ENCODE assay signal across 16 cellular contexts in genomic region chr20:57231951-57232428, GRCh38. TPM values are rescaled to one million over a fixed set of nuclear protein-coding genes. Genes with fewer than 3 reads are reported as not detected.
DNase-seq lines count a peak whose midpoint lies in the region; ATAC-seq and TF ChIP-seq lines count a peak whose summit lies in the region.
"Had no signal": no experiment of that assay in that cellular context is flagged by ENCODE, and none has a peak within 500 bp of the region (broad histone marks: within the 10 kb centered on the region; RNA-seq: fewer than 3 reads in every experiment).

No MANE protein-coding gene starts in this region.

- H3K9me3 Mint-ChIP-seq in GM23338, result peaks cover 8% of the 10 kb centered on the region; the same call in 2 of the 3 replicates
- H3K9me3 Mint-ChIP-seq: CD4-positive, alpha-beta T cell had no signal

- no peak overlapping the region for H2AFZ ChIP-seq in GM23338

- 79 to 84% methylated on average over 2 of the region's 2 CpGs for WGBS in aorta, 2 donors

- H3K9me2 ChIP-seq in GM23338 (ENCODE audit: insufficient read depth), result peaks cover 3% of the 10 kb centered on the region; the same call in 1 of the 2 replicates

- H3K4me2 ChIP-seq in GM23338, result peak overlapping the region; percentile 33; the same call in 1 of the 2 replicates

- no peaks in the 10 kb centered on the region for H3K36me3 ChIP-seq in GM23338 (ENCODE audit: insufficient read depth)
- peaks cover 14% of the 10 kb centered on the region for H3K36me3 ChIP-seq in NT2/D1 (ENCODE audit: insufficient read depth, insufficient read length, low read length)
- H3K36me3 ChIP-seq in iPS-20b (ENCODE audit: insufficient read depth, low read depth, low read length), result no peaks in the 10 kb centered on the region
- no peaks in the 10 kb centered on the region for H3K36me3 ChIP-seq in aorta (ENCODE audit: control insufficient read depth in 1 of 2, insufficient read depth in 2 of 2, low read length in 1 of 2)
- H3K36me3 ChIP-seq: MG63 had no signal

- no peaks in the 10 kb centered on the region for H3F3A ChIP-seq in GM23338 (replicated peaks; ENCODE audit: low read depth)

- peaks cover 7% of the 10 kb centered on the region; the same call in 1 of the 3 replicates for H3K36me3 Mint-ChIP-seq in GM23338 (ENCODE audit: low read depth)

- H3K4me1 Mint-ChIP-seq in GM23338, result peaks cover 35% of the 10 kb centered on the region
- H3K4me1 Mint-ChIP-seq: T-helper 17 cell had no signal

- no peak for TF ChIP-seq CTCF in GM23338 (conservative IDR thresholded peaks at IDR 0.05; ENCODE audit: low read depth in 2 of 2)

- H3K27ac ChIP-seq in GM23338 (ENCODE audit: low read depth), result no peak overlapping the region
- no peak overlapping the region for H3K27ac ChIP-seq in iPS-20b (ENCODE audit: low read length)
- no peak overlapping the region for H3K27ac ChIP-seq in aorta (ENCODE audit: low read depth in 1 of 2, low read length in 2 of 2)

- H4K20me1 ChIP-seq in GM23338 (replicated peaks; ENCODE audit: insufficient read depth), result no peaks in the 10 kb centered on the region

- H3K27me3 Mint-ChIP-seq in GM23338 (ENCODE audit: insufficient read depth, low read depth, poor library complexity), result peaks cover 13% of the 10 kb centered on the region

- no peak overlapping the region for H3K27ac Mint-ChIP-seq in GM23338
- H3K27ac Mint-ChIP-seq: CD4-positive, alpha-beta T cell; T-helper 17 cell had no signal

- no peak overlapping the region for H3K9ac ChIP-seq in NT2/D1 (ENCODE audit: insufficient read length, low read depth)
- H3K9ac ChIP-seq in iPS-20b (ENCODE audit: low read depth, low read length), result no peak overlapping the region

- intact Hi-C loops in aorta (cut with DNase I), result no loop called here

- H3K27me3 ChIP-seq in GM23338 (ENCODE audit: insufficient read depth), result no peaks in the 10 kb centered on the region
- no peaks in the 10 kb centered on the region for H3K27me3 ChIP-seq in NT2/D1 (ENCODE audit: insufficient read depth, insufficient read length)
- H3K27me3 ChIP-seq in iPS-20b (ENCODE audit: insufficient read depth, low read length), result peaks cover 47% of the 10 kb centered on the region
- H3K27me3 ChIP-seq in aorta (ENCODE audit: control insufficient read depth in 1 of 2, insufficient read depth in 2 of 2, low read length in 1 of 2), result no peaks in the 10 kb centered on the region
- H3K27me3 ChIP-seq: MG63 had no signal

- ATAC-seq in GM23338, result peak; percentile 95
- no peak for ATAC-seq in GM21529 (IDR thresholded peaks at IDR 0.05; ENCODE audit: unreplicated experiment)
- no peak for ATAC-seq in aorta (ENCODE audit: low FRiP score)
- ATAC-seq in GM19351 (IDR thresholded peaks at IDR 0.05; ENCODE audit: unreplicated experiment), result no peak
- ATAC-seq: T-helper 17 cell had no signal

- H3K4me3 ChIP-seq in GM23338 (no peak overlapping the region), NT2/D1 (ENCODE audit: insufficient read length, low read depth) (no peak overlapping the region), iPS-20b (ENCODE audit: low read length) (peak overlapping the region; percentile 5; the same call in 1 of the 2 replicates), aorta (ENCODE audit: low read length in 2 of 2) (no peak overlapping the region)
- H3K4me3 ChIP-seq: MG63 had no signal

- peaks cover 27% of the 10 kb centered on the region for H3K4me1 ChIP-seq in GM23338 (ENCODE audit: insufficient read depth)
- no peaks in the 10 kb centered on the region for H3K4me1 ChIP-seq in NT2/D1 (ENCODE audit: insufficient read depth, insufficient read length)
- peaks cover 16% of the 10 kb centered on the region; the same call in 1 of the 2 replicates for H3K4me1 ChIP-seq in iPS-20b (ENCODE audit: insufficient read depth, low read length)
- H3K4me1 ChIP-seq in aorta (ENCODE audit: control insufficient read depth in 1 of 2, insufficient read depth in 2 of 2, low read length in 2 of 2), result no peaks in the 10 kb centered on the region

- H3K4me3 Mint-ChIP-seq in GM23338, result peak overlapping the region; percentile 30; the same call in 1 of the 3 replicates
- H3K4me3 Mint-ChIP-seq: CD4-positive, alpha-beta T cell; T-helper 17 cell had no signal

- DNase-seq in GM23338 (ENCODE audit: low spot score) (peak; percentile 82), NCI-H187 (lab: John Stamatoyannopoulos, UW) (peak; percentile 16 to 23), NT2/D1 (ENCODE audit: low read depth, low spot score) (peak; percentile 76), aorta (no peak)
- DNase-seq in activated CD4-positive, alpha-beta T cell treated with anti-CD3 and anti-CD28 coated beads, Interleukin-2, amount 50 U/mL, for 48 hours, result no peak
- DNase-seq: ACHN; CD4-positive, alpha-beta T cell; GOT3; MG63; NCI-H1092 treated with DMSO at 0.1 percent for 48 hours; NCI-H446; SHP77 treated with DMSO at 0.1 percent for 48 hours; T-helper 17 cell had no signal

- H3K79me2 ChIP-seq in GM23338 (replicated peaks; ENCODE audit: insufficient read depth), result 0 out of 2 replicates have a peak, but pooled peaks cover 11% of the 10 kb centered on the region

- H3K9me3 ChIP-seq in NT2/D1 (ENCODE audit: insufficient read depth, low read length) (no peaks in the 10 kb centered on the region), iPS-20b (ENCODE audit: insufficient read depth, low read depth, low read length) (no peaks in the 10 kb centered on the region), aorta (ENCODE audit: control insufficient read depth, low read length) (no peaks in the 10 kb centered on the region)
- H3K9me3 ChIP-seq: MG63 had no signal

TF ChIP-seq in GM23338, 12 proteins besides CTCF, POLR2A, EP300 and RAD21 (continues in another document):
- TF ChIP-seq ZNF114 (CRISPR knock-in tag; IDR thresholded peaks at IDR 0.05) (peak; percentile 86; the same call in 1 of the 2 replicates), ZNF462 (CRISPR knock-in tag; IDR thresholded peaks at IDR 0.05) (peak; percentile 93), CREB1 (CRISPR knock-in tag; IDR thresholded peaks at IDR 0.05; ENCODE audit: low read depth) (peak; percentile 67)

RNA-seq across cellular contexts. Expression of gene BMP7, which starts 34.5 kb away (rescaled TPM):
- total RNA-seq in GM23338 (2014; rRNA removed; shearing (Covaris generic)), result 16.6 and 22.8 TPM in 2 replicates
- polyA plus RNA-seq in GM23338 (2016; fragmentation: Nextera tagmentation; extraction: Ambion mirVana) (15.9 and 17.8 TPM in 2 replicates), aorta (not detected)
- 1 to 10 TPM in 1 of 2 donors, under 1 TPM in 1; 0.52 to 1.0 TPM for total RNA-seq in aorta
- total RNA-seq: CD4-positive, alpha-beta T cell; T-helper 17 cell had no signal

Comparison
In these comparisons a context has a peak if more than half of its experiments do, and no peak if none do; other contexts are left out.
1. DNase-seq: peak in GM23338 (single experiment), NCI-H187 (2 of 2) and NT2/D1 (single experiment); none in activated CD4-positive, alpha-beta T cell treated with anti-CD3 and anti-CD28 coated beads, Interleukin-2, amount 50 U/mL, for 48 hours (0 of 2) and aorta (0 of 2).